In genomic region chr6:26537846-26538571, GRCh38 we compare ENCODE assay signal across 1 cellular context.
A peak's percentile ranks its signal among the peaks of the same experiment; 100 is the strongest.
TF ChIP-seq lines count a peak whose summit lies in the region.

TSS of gene HMGN4 (plus strand) at chr6:26538366. CDS start at chr6:26545207, 6,841 bp downstream.

TF ChIP-seq in H1, 55 proteins besides CTCF, POLR2A, EP300 and RAD21 (continued from another document):
- TF ChIP-seq SAP30 (IDR thresholded peaks at IDR 0.05; ENCODE audit: insufficient read depth, insufficient replicate concordance, low read length), result no peak
- peak; percentile 52; the same call in 1 of the 2 replicates for TF ChIP-seq TCF12 (IDR thresholded peaks at IDR 0.05; ENCODE audit: low read depth, low read length)
- TF ChIP-seq SIRT6 (IDR thresholded peaks at IDR 0.05; ENCODE audit: low read length), result no peak
- no peak for TF ChIP-seq SRF (IDR thresholded peaks at IDR 0.05; ENCODE audit: low read depth, low read length)
- no peak for TF ChIP-seq NANOG (IDR thresholded peaks at IDR 0.05; ENCODE audit: insufficient read depth, low read depth, low read length, poor library complexity, severe bottlenecking)
- TF ChIP-seq ZNF274 (IDR thresholded peaks at IDR 0.05; ENCODE audit: borderline replicate concordance, extremely low read depth, low read length), result no peak
- no peak; the same call in 1 of the 2 replicates for TF ChIP-seq BACH1 (IDR thresholded peaks at IDR 0.05; ENCODE audit: low read length)
- TF ChIP-seq EGR1 (IDR thresholded peaks at IDR 0.05; ENCODE audit: borderline replicate concordance, low read depth, low read length), result 0 out of 2 replicates have a peak, but pooled peaks have one; percentile 15
- TF ChIP-seq MAFK (IDR thresholded peaks at IDR 0.05; ENCODE audit: low read depth, low read length), result peak; percentile 65; the same call in 1 of the 2 replicates
- TF ChIP-seq HDAC2 (IDR thresholded peaks at IDR 0.05; ENCODE audit: borderline replicate concordance in 1 of 2, low read depth in 2 of 2, low read length in 2 of 2), result no peak
- TF ChIP-seq SP2 (IDR thresholded peaks at IDR 0.05; ENCODE audit: low read length), result no peak
- no peak for TF ChIP-seq BCL11A (IDR thresholded peaks at IDR 0.05; ENCODE audit: low read depth in 2 of 2, low read length in 2 of 2)
- TF ChIP-seq TEAD4 (IDR thresholded peaks at IDR 0.05; ENCODE audit: low read depth, low read length), result peak; percentile 60
- TF ChIP-seq CHD2 (IDR thresholded peaks at IDR 0.05; ENCODE audit: low read length), result no peak
- no peak for TF ChIP-seq GTF2F1 (IDR thresholded peaks at IDR 0.05; ENCODE audit: borderline replicate concordance, low read depth, low read length)
- TF ChIP-seq, protein P1, sequence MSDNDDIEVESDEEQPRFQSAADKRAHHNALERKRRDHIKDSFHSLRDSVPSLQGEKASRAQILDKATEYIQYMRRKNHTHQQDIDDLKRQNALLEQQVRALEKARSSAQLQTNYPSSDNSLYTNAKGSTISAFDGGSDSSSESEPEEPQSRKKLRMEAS (IDR thresholded peaks at IDR 0.05), result no peak; the same call in 1 of the 2 replicates
- TF ChIP-seq POLR2AphosphoS5 (IDR thresholded peaks at IDR 0.05; ENCODE audit: low read depth, low read length), result no peak
- no peak for TF ChIP-seq KDM4A (IDR thresholded peaks at IDR 0.05; ENCODE audit: low read depth, low read length, severe bottlenecking)
- TF ChIP-seq JUND (IDR thresholded peaks at IDR 0.05; ENCODE audit: low read length), result no peak
- no peak for TF ChIP-seq RXRA (IDR thresholded peaks at IDR 0.05; ENCODE audit: insufficient read depth, low read depth, low read length)
- TF ChIP-seq SIN3A (conservative IDR thresholded peaks at IDR 0.05 in 1 of 2, IDR thresholded peaks at IDR 0.05 in 1 of 2; ENCODE audit: low read depth in 1 of 2, low read length in 2 of 2), result peak in 1 of 2 experiments; percentile 46; a peak in 2 of 4 replicates
- no peak for TF ChIP-seq SP1 (IDR thresholded peaks at IDR 0.05; ENCODE audit: low read depth, low read length)
- TF ChIP-seq TAF7 (optimal IDR thresholded peaks at IDR 0.05; ENCODE audit: borderline replicate concordance, low read depth, low read length), result peak; percentile 34
- TF ChIP-seq SUZ12 (IDR thresholded peaks at IDR 0.05; ENCODE audit: low read length), result no peak
- peak; percentile 87; the same call in 1 of the 2 replicates for TF ChIP-seq RBBP5 (IDR thresholded peaks at IDR 0.05; ENCODE audit: borderline replicate concordance, low read depth, low read length)
- no peak for TF ChIP-seq BRCA1 (IDR thresholded peaks at IDR 0.05; ENCODE audit: low read depth, low read length)
- no peak for TF ChIP-seq POU5F1 (IDR thresholded peaks at IDR 0.05; ENCODE audit: low read depth, low read length)
- peak; percentile 78; the same call in 1 of the 2 replicates for TF ChIP-seq SP4 (IDR thresholded peaks at IDR 0.05; ENCODE audit: low read length)
- peak; percentile 99 for TF ChIP-seq TBP (IDR thresholded peaks at IDR 0.05; ENCODE audit: low read depth, low read length)
- TF ChIP-seq PHF8 (conservative IDR thresholded peaks at IDR 0.05; ENCODE audit: low read depth, low read length), result peak; percentile 47
